ENCODE assay signal across 15 cellular contexts in the genomic region with DNA sequence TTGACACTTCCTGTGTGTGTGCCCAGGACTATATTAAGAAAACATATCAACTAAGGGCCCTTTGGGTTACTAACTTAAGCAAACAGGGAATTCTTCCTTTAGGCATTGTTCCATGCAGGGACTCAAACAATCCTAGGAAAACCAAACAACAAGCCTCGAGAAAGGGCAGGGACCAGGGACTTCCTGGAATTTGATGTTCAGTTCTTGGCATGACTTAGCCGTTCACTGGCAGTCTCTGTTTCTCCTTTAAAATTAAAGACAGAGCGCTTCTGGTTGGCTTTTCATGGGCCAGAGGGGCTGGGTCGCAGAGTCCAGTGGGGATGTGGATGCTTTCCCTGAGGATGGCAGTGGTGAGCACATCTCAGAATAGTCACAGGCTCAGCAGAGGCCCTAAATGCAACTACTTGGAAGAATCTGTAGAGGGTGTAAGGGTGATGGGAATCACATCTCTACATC. TPM values are rescaled to one million over a fixed set of nuclear protein-coding genes. Genes with fewer than 3 reads are reported as not detected.
DNase-seq lines count a peak whose midpoint lies in the region; ATAC-seq, FAIRE-seq and TF ChIP-seq lines count a peak whose summit lies in the region.
"Had no signal": no experiment of that assay in that cellular context is flagged by ENCODE, and none has a peak within 500 bp of the region (broad histone marks: within the 10 kb centered on the region; RNA-seq: fewer than 3 reads in every experiment).

No MANE protein-coding gene starts in this region.

- H3K4me3 Mint-ChIP-seq in mesothelial cell of epicardium = no peak overlapping the region

- H3K9me3 ChIP-seq in DOHH2 (ENCODE audit: control insufficient read depth, insufficient read depth, low read length) (no peaks in the 10 kb centered on the region), SJCRH30 (replicated peaks) (no peaks in the 10 kb centered on the region)
- H3K9me3 ChIP-seq: adrenal gland had no signal

- ATAC-seq in left colon = peak; percentile 85
- ATAC-seq in activated CD4-positive, CD25-positive, alpha-beta regulatory T cell treated with anti-CD3 and anti-CD28 coated beads, Interleukin-2, amount 50 U/mL, for 24 hours = no peak

- intact Hi-C loops in left colon (cut with DNase I, micrococcal nuclease) = no loop called here

- no peak overlapping the region for H3K27ac Mint-ChIP-seq in mesothelial cell of epicardium

- TF ChIP-seq CTCF in DOHH2 (IDR thresholded peaks at IDR 0.05; ENCODE audit: low read depth, low read length, poor library complexity, severe bottlenecking) = peak; percentile 48
- TF ChIP-seq CTCF in choroid plexus epithelial cell (conservative IDR thresholded peaks at IDR 0.05; ENCODE audit: low read depth, low read length) = peak; percentile 16
- no peak for TF ChIP-seq CTCF in mesothelial cell of epicardium (IDR thresholded peaks at IDR 0.05; ENCODE audit: unreplicated experiment)

- peaks cover 13% of the 10 kb centered on the region for H3K36me3 Mint-ChIP-seq in mesothelial cell of epicardium

- no peak overlapping the region for H3K4me2 ChIP-seq in DOHH2 (ENCODE audit: low read length)

- FAIRE-seq in HTR-8/SVneo (lab: Jason Lieb, UNC) = no peak

- H3K27me3 Mint-ChIP-seq in mesothelial cell of epicardium (ENCODE audit: low read depth) = no peaks in the 10 kb centered on the region

- H3K27me3 ChIP-seq in DOHH2 (ENCODE audit: control insufficient read depth, low read length) = no peaks in the 10 kb centered on the region
- no peaks in the 10 kb centered on the region for H3K27me3 ChIP-seq in SJCRH30
- H3K27me3 ChIP-seq: adrenal gland had no signal

- H3K4me3 ChIP-seq in DOHH2 (ENCODE audit: low read length) (no peak overlapping the region), choroid plexus epithelial cell (ENCODE audit: low read depth, low read length) (no peak overlapping the region), SJCRH30 (no peak overlapping the region)
- H3K4me3 ChIP-seq: adrenal gland had no signal

- H3K27ac ChIP-seq in DOHH2 (ENCODE audit: low read depth, low read length) (no peak overlapping the region), SJCRH30 (no peak overlapping the region)
- H3K27ac ChIP-seq: adrenal gland had no signal

- H3K36me3 ChIP-seq in DOHH2 (ENCODE audit: control insufficient read depth, low read length) (peaks cover 13% of the 10 kb centered on the region), SJCRH30 (no peaks in the 10 kb centered on the region; the same call in 1 of the 2 replicates)
- H3K36me3 ChIP-seq: adrenal gland had no signal

- no peaks in the 10 kb centered on the region for H3K9me2 ChIP-seq in DOHH2 (replicated peaks; ENCODE audit: control insufficient read depth, low read length)

- DNase-seq in HTR-8/SVneo (ENCODE audit: insufficient read length, low spot score) (peak; percentile 28), choroid plexus epithelial cell (ENCODE audit: low read depth) (peak; percentile 17), left colon (no peak), SJCRH30 (no peak), mesothelial cell of epicardium (ENCODE audit: low spot score in 2 of 2, unreplicated experiment in 2 of 2) (no peak)
- no peak for DNase-seq in stimulated activated CD4-positive, alpha-beta T cell treated with anti-CD3 and anti-CD28 coated beads, Interleukin-12 subunit alpha, Interleukin-12 subunit beta, amount 100 ng/mL, for 4 hours
- DNase-seq: NCI-H1436 treated with DMSO at 0.1 percent for 48 hours; NK-92 treated with Interleukin-12 subunit alpha and Interleukin-12 subunit beta, amount 100 ng/mL, for 24 hours; nucleus accumbens; stimulated activated CD4-positive, alpha-beta T cell treated with anti-CD3 and anti-CD28 coated beads, Interleukin-1b, Interleukin-23, amount 100 ng/mL, for 48 hours; stimulated activated naive CD4-positive, alpha-beta T cell treated with Interleukin-2 at 50 U/mL for 16 hours; T-helper 2 cell had no signal

- H3K9me3 Mint-ChIP-seq in mesothelial cell of epicardium = peaks cover 8% of the 10 kb centered on the region

- no peaks in the 10 kb centered on the region for H3K79me2 ChIP-seq in DOHH2 (ENCODE audit: control insufficient read depth, low read length)

- H3K4me1 Mint-ChIP-seq in mesothelial cell of epicardium = no peaks in the 10 kb centered on the region

- H3F3A ChIP-seq in DOHH2 (ENCODE audit: control insufficient read depth, insufficient read depth) = no peaks in the 10 kb centered on the region

- H3K4me1 ChIP-seq in DOHH2 (ENCODE audit: control insufficient read depth, low read length) = peaks cover 7% of the 10 kb centered on the region; the same call in 1 of the 2 replicates
- no peaks in the 10 kb centered on the region for H3K4me1 ChIP-seq in SJCRH30
- H3K4me1 ChIP-seq: adrenal gland had no signal

- H4K20me1 ChIP-seq in DOHH2 (ENCODE audit: control insufficient read depth, insufficient read depth, low read depth, low read length) = no peaks in the 10 kb centered on the region

RNA-seq across cellular contexts. Expression of gene RNFT2, which starts 35.2 kb away (rescaled TPM):
- 1 to 10 TPM; 2.3 to 2.8 TPM for total RNA-seq in left colon
- total RNA-seq in SJCRH30 (2014; rRNA removed; shearing (Covaris generic)) = 10.4 and 11.4 TPM in 2 replicates
- 27.7 to 33.2 TPM (median 32.5 TPM) in 3 replicates for total RNA-seq in mesothelial cell of epicardium

RNA-seq across cellular contexts. Expression of gene SPRING1, which starts 35.4 kb away (rescaled TPM):
- total RNA-seq in left colon = 10 to 100 TPM; 55.9 to 58.5 TPM
- total RNA-seq in SJCRH30 (2014; rRNA removed; shearing (Covaris generic)) = 18.6 and 22.3 TPM in 2 replicates
- total RNA-seq in mesothelial cell of epicardium = 34.3 to 36.2 TPM (median 35.8 TPM) in 3 replicates

Comparison
In these comparisons a context has a peak if more than half of its experiments do, and no peak if none do; other contexts are left out.
1. DNase-seq: peak in HTR-8/SVneo (single experiment) and choroid plexus epithelial cell (single experiment); none in left colon (0 of 2), SJCRH30 (0 of 2), mesothelial cell of epicardium (0 of 2) and stimulated activated CD4-positive, alpha-beta T cell treated with anti-CD3 and anti-CD28 coated beads, Interleukin-12 subunit alpha, Interleukin-12 subunit beta, amount 100 ng/mL, for 4 hours (single experiment).